In genomic region chr6:149450679-149451360, GRCh38 we compare ENCODE assay signal across 9 cellular contexts. TPM values are rescaled to one million over a fixed set of nuclear protein-coding genes. Genes with fewer than 3 reads are reported as not detected.
DNase-seq lines count a peak whose midpoint lies in the region; ATAC-seq and TF ChIP-seq lines count a peak whose summit lies in the region.
"Had no signal": no experiment of that assay in that cellular context is flagged by ENCODE, and none has a peak within 500 bp of the region (broad histone marks: within the 10 kb centered on the region; RNA-seq: fewer than 3 reads in every experiment).

No MANE protein-coding gene starts in this region.

- intact Hi-C loops in PC-3 (cut with micrococcal nuclease), result no loop called here

- H3F3A ChIP-seq in PC-3 (ENCODE audit: low read length, unreplicated experiment), result no peaks in the 10 kb centered on the region

- H3K27me3 ChIP-seq in PC-3 (ENCODE audit: low read length) (no peaks in the 10 kb centered on the region), gastroesophageal sphincter (peaks cover 21% of the 10 kb centered on the region)

- H3K36me3 ChIP-seq in PC-3 (ENCODE audit: low read depth, low read length), result no peaks in the 10 kb centered on the region
- H3K36me3 ChIP-seq in gastroesophageal sphincter, result no peaks in the 10 kb centered on the region

- H3K79me2 ChIP-seq in PC-3 (ENCODE audit: low read length), result no peaks in the 10 kb centered on the region

- TF ChIP-seq CTCF in PC-3 (conservative IDR thresholded peaks at IDR 0.05; ENCODE audit: low read depth, low read length), result no peak
- no peak for TF ChIP-seq CTCF in gastroesophageal sphincter (IDR thresholded peaks at IDR 0.05)
- no peak for TF ChIP-seq CTCF in omental fat pad (IDR thresholded peaks at IDR 0.05)

- ATAC-seq in PC-3 (peak; percentile 7; the same call in 1 of the 2 replicates), gastroesophageal sphincter (peak; percentile 27), omental fat pad (ENCODE audit: low FRiP score) (peak; percentile 20), HG02759 (IDR thresholded peaks at IDR 0.05; ENCODE audit: unreplicated experiment) (no peak), GM18861 (IDR thresholded peaks at IDR 0.05; ENCODE audit: unreplicated experiment) (no peak), HG02678 (IDR thresholded peaks at IDR 0.05; ENCODE audit: unreplicated experiment) (no peak)

- POLR2A ChIA-PET in PC-3 (lab: Charles Lee; ENCODE audit: unreplicated experiment), result no interaction called here
- POLR2A ChIA-PET in HEK293T (lab: Yijun Ruan, JAX), result no interaction called here

- CTCF ChIA-PET in PC-3 (lab: Charles Lee) (no interaction called here), HEK293T (lab: Yijun Ruan, JAX) (no interaction called here)

- H3K4me2 ChIP-seq in PC-3 (ENCODE audit: low read length), result peak overlapping the region; percentile 31; the same call in 1 of the 2 replicates

- no peak overlapping the region for H3K9ac ChIP-seq in PC-3 (ENCODE audit: low read length)

- H3K9me3 ChIP-seq in PC-3 (ENCODE audit: low read length), result no peaks in the 10 kb centered on the region
- no peaks in the 10 kb centered on the region for H3K9me3 ChIP-seq in gastroesophageal sphincter

- no TSS peak for BruUV-seq in PC-3 (replicated peaks; lab: Mats Ljungman, UMichigan)

- no CpG with 5 or more reads among the region's 85 CpGs for WGBS in gastroesophageal sphincter (ENCODE audit: low coverage in 1 of 2), 2 donors

- no peak for TF ChIP-seq EP300 in gastroesophageal sphincter (IDR thresholded peaks at IDR 0.05)

- no peaks in the 10 kb centered on the region for H3K9me2 ChIP-seq in PC-3 (replicated peaks; ENCODE audit: low read length)

- TF ChIP-seq POLR2A in gastroesophageal sphincter (IDR thresholded peaks at IDR 0.05), result no peak

- H3K27ac ChIP-seq in PC-3 (ENCODE audit: low read length) (no peak overlapping the region), gastroesophageal sphincter (peak overlapping the region in 2 of 4 donors; percentile 43 to 65)

- H3K4me3 ChIP-seq in PC-3 (ENCODE audit: low read length) (peak overlapping the region; percentile 43; the same call in 1 of the 2 replicates), gastroesophageal sphincter (peak overlapping the region; percentile 37 to 61)

- H4K20me1 ChIP-seq in PC-3 (ENCODE audit: low read length), result no peaks in the 10 kb centered on the region

- H3K4me1 ChIP-seq in PC-3 (ENCODE audit: insufficient read depth, low read length) (peaks cover 14% of the 10 kb centered on the region), gastroesophageal sphincter (peaks cover 5 to 55% (median 33%) of the 10 kb centered on the region in 3 donors)

- H2AFZ ChIP-seq in PC-3 (ENCODE audit: low read length), result no peak overlapping the region

- DNase-seq in AG08396 (ENCODE audit: low spot score) (peak; percentile 64), PC-3 (no peak), omental fat pad (ENCODE audit: low spot score) (no peak), HEK293T (ENCODE audit: extremely low spot score) (no peak)
- DNase-seq: T-helper 9 cell had no signal

TF ChIP-seq in HEK293T, 16 proteins besides CTCF, POLR2A, EP300 and RAD21:
- TF ChIP-seq FOXA1 (IDR thresholded peaks at IDR 0.05) (no peak), HDGF (IDR thresholded peaks at IDR 0.05; ENCODE audit: borderline replicate concordance) (no peak), L3MBTL2 (conservative IDR thresholded peaks at IDR 0.05) (no peak), ZNF384 (IDR thresholded peaks at IDR 0.05) (no peak), TARDBP (IDR thresholded peaks at IDR 0.05) (no peak), FOXK2 (IDR thresholded peaks at IDR 0.05) (no peak), ELF4 (IDR thresholded peaks at IDR 0.05) (no peak), CTBP1 (IDR thresholded peaks at IDR 0.05; ENCODE audit: borderline replicate concordance) (no peak), SUZ12 (IDR thresholded peaks at IDR 0.05) (no peak)

RNA-seq across cellular contexts. Expression of gene ZC3H12D, which starts 34.0 kb away (rescaled TPM):
- total RNA-seq in PC-3 (2014; rRNA removed) (not detected in 2 replicates), gastroesophageal sphincter (1 to 10 TPM in 2 of 4 donors, under 1 TPM in 2; 0.78 to 1.9 (median 1.1) TPM), omental fat pad (1 to 10 TPM; 2.0 to 8.9 (median 2.2) TPM)

RNA-seq across cellular contexts. Expression of gene SUMO4, which starts 50.8 kb away (rescaled TPM):
- total RNA-seq in PC-3 (2014; rRNA removed) (0.69 TPM in 1 of 2 replicates, not detected in the other), gastroesophageal sphincter (1 to 10 TPM in 3 of 4 donors, not detected in 1; 1.9 to 2.4 (median 2.0) TPM), omental fat pad (10 to 100 TPM in 1 of 4 donors, 1 to 10 TPM in 3; 1.9 to 10.6 (median 4.7) TPM)

Comparison
In these comparisons a context has a peak if more than half of its experiments do, and no peak if none do; other contexts are left out.
1. ATAC-seq: peak in PC-3 (single experiment), gastroesophageal sphincter (single experiment) and omental fat pad (single experiment); none in HG02759 (single experiment), GM18861 (single experiment) and HG02678 (single experiment).